ENCODE assay signal across 16 cellular contexts in genomic region chr13:93786846-93787245, GRCh38.
DNase-seq lines count a peak whose midpoint lies in the region; TF ChIP-seq lines count a peak whose summit lies in the region.
"Had no signal": no experiment of that assay in that cellular context is flagged by ENCODE, and none has a peak within 500 bp of the region (broad histone marks: within the 10 kb centered on the region; RNA-seq: fewer than 3 reads in every experiment).

No MANE protein-coding gene starts in this region.

- H3K9me3 ChIP-seq in HEK293 (ENCODE audit: control insufficient read depth, insufficient read depth, low read depth, low read length) = no peaks in the 10 kb centered on the region

- DNase-seq in NCI-H1417 (lab: John Stamatoyannopoulos, UW) (peak in 2 of 3 experiments; percentile 18 to 63), NCI-H1417 treated with DMSO at 0.1 percent for 48 hours (lab: John Stamatoyannopoulos, UW) (no peak), NCI-H748 treated with DMSO at 0.1 percent for 48 hours (lab: John Stamatoyannopoulos, UW) (peak; percentile 41), iris pigment epithelial cell (ENCODE audit: low read depth) (peak; percentile 35), islet precursor cell (no peak), HUDEP-2 (lab: John Stamatoyannopoulos, UW; ENCODE audit: unreplicated experiment in 76 of 76) (no peak)
- DNase-seq in NK-92 treated with Interleukin-12 subunit alpha and Interleukin-12 subunit beta, amount 100 ng/mL, for 24 hours (lab: John Stamatoyannopoulos, UW) = no peak
- DNase-seq: CD4-positive, CD25-positive, alpha-beta regulatory T cell; GF-D8; KG1; NCI-H1105 treated with DMSO at 0.1 percent for 48 hours; NCI-H2029 treated with DMSO at 0.1 percent for 48 hours; NCI-H226; NCI-H526 had no signal

- POLR2A ChIA-PET in HEK293 (lab: Yijun Ruan, JAX) = no interaction called here

- CTCF ChIA-PET in HEK293 (lab: Yijun Ruan, JAX) = no interaction called here

- no peak for TF ChIP-seq CTCF in HEK293 (tag by site-specific recombination; IDR thresholded peaks at IDR 0.05)

- no peak overlapping the region for H3K27ac ChIP-seq in HEK293 (ENCODE audit: extremely low read depth, low read depth, low read length)
- H3K27ac ChIP-seq: 22Rv1 had no signal

- no peak overlapping the region for H3K4me3 ChIP-seq in HEK293 (ENCODE audit: low read depth, low read length)

- no peaks in the 10 kb centered on the region for H3K36me3 ChIP-seq in HEK293 (ENCODE audit: control insufficient read depth in 2 of 2, insufficient read depth in 1 of 2, low read length in 2 of 2)

- H3K4me1 ChIP-seq in HEK293 (ENCODE audit: control insufficient read depth, insufficient read depth, low read length) = no peaks in the 10 kb centered on the region

TF ChIP-seq in HEK293, 187 proteins besides CTCF, POLR2A, EP300 and RAD21 (continues in another document):
- TF ChIP-seq ZIC2 (tag by site-specific recombination; IDR thresholded peaks at IDR 0.05) (no peak), SCRT2 (tag by site-specific recombination; IDR thresholded peaks at IDR 0.05) (no peak), ZNF133 (tag by site-specific recombination; IDR thresholded peaks at IDR 0.05) (no peak), ZNF623 (tag by site-specific recombination; IDR thresholded peaks at IDR 0.05) (no peak), KLF1 (tag by site-specific recombination; IDR thresholded peaks at IDR 0.05) (no peak), ELK4 (IDR thresholded peaks at IDR 0.05; ENCODE audit: borderline replicate concordance, low read depth, low read length) (no peak), KLF17 (tag by site-specific recombination; IDR thresholded peaks at IDR 0.05) (no peak), ZNF488 (tag by site-specific recombination; IDR thresholded peaks at IDR 0.05) (no peak), ZSCAN18 (tag by site-specific recombination; IDR thresholded peaks at IDR 0.05) (no peak), ZFP41 (tag by site-specific recombination; IDR thresholded peaks at IDR 0.05; ENCODE audit: borderline replicate concordance) (no peak), ZNF140 (tag by site-specific recombination; IDR thresholded peaks at IDR 0.05) (no peak), KLF16 (tag by site-specific recombination; IDR thresholded peaks at IDR 0.05) (no peak), ZNF677 (tag by site-specific recombination; IDR thresholded peaks at IDR 0.05) (no peak), ZNF555 (tag by site-specific recombination; conservative IDR thresholded peaks at IDR 0.05) (no peak), ZNF175 (tag by site-specific recombination; IDR thresholded peaks at IDR 0.05) (no peak), ZNF473 (tag by site-specific recombination; IDR thresholded peaks at IDR 0.05) (no peak), ZNF664 (tag by site-specific recombination; IDR thresholded peaks at IDR 0.05) (no peak), ZSCAN16 (tag by site-specific recombination; IDR thresholded peaks at IDR 0.05) (no peak), ZNF513 (tag by site-specific recombination; IDR thresholded peaks at IDR 0.05) (no peak), ZNF610 (tag by site-specific recombination; IDR thresholded peaks at IDR 0.05; ENCODE audit: borderline replicate concordance) (no peak)
- TF ChIP-seq, protein P1, sequence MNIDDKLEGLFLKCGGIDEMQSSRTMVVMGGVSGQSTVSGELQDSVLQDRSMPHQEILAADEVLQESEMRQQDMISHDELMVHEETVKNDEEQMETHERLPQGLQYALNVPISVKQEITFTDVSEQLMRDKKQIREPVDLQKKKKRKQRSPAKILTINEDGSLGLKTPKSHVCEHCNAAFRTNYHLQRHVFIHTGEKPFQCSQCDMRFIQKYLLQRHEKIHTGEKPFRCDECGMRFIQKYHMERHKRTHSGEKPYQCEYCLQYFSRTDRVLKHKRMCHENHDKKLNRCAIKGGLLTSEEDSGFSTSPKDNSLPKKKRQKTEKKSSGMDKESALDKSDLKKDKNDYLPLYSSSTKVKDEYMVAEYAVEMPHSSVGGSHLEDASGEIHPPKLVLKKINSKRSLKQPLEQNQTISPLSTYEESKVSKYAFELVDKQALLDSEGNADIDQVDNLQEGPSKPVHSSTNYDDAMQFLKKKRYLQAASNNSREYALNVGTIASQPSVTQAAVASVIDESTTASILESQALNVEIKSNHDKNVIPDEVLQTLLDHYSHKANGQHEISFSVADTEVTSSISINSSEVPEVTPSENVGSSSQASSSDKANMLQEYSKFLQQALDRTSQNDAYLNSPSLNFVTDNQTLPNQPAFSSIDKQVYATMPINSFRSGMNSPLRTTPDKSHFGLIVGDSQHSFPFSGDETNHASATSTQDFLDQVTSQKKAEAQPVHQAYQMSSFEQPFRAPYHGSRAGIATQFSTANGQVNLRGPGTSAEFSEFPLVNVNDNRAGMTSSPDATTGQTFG (tag by site-specific recombination; IDR thresholded peaks at IDR 0.05; ENCODE audit: borderline replicate concordance) = no peak
- TF ChIP-seq, protein P2, sequence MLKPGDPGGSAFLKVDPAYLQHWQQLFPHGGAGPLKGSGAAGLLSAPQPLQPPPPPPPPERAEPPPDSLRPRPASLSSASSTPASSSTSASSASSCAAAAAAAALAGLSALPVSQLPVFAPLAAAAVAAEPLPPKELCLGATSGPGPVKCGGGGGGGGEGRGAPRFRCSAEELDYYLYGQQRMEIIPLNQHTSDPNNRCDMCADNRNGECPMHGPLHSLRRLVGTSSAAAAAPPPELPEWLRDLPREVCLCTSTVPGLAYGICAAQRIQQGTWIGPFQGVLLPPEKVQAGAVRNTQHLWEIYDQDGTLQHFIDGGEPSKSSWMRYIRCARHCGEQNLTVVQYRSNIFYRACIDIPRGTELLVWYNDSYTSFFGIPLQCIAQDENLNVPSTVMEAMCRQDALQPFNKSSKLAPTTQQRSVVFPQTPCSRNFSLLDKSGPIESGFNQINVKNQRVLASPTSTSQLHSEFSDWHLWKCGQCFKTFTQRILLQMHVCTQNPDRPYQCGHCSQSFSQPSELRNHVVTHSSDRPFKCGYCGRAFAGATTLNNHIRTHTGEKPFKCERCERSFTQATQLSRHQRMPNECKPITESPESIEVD (tag by site-specific recombination; IDR thresholded peaks at IDR 0.05) = peak; percentile 67

Comparison
In these comparisons a context has a peak if more than half of its experiments do, and no peak if none do; other contexts are left out.
1. DNase-seq: peak in NCI-H1417 (2 of 3), NCI-H748 treated with DMSO at 0.1 percent for 48 hours (single experiment) and iris pigment epithelial cell (single experiment); none in NCI-H1417 treated with DMSO at 0.1 percent for 48 hours (single experiment), islet precursor cell (single experiment), HUDEP-2 (0 of 76) and NK-92 treated with Interleukin-12 subunit alpha and Interleukin-12 subunit beta, amount 100 ng/mL, for 24 hours (single experiment).